In genomic region chr20:40797425-40797824, GRCh38 we compare ENCODE assay signal across 10 cellular contexts.
DNase-seq lines count a peak whose midpoint lies in the region; ATAC-seq and TF ChIP-seq lines count a peak whose summit lies in the region.
"Had no signal": no experiment of that assay in that cellular context is flagged by ENCODE, and none has a peak within 500 bp of the region (broad histone marks: within the 10 kb centered on the region; RNA-seq: fewer than 3 reads in every experiment).

No MANE protein-coding gene starts in this region.

- no peaks in the 10 kb centered on the region for H3K9me2 ChIP-seq in GM23248 (ENCODE audit: insufficient read depth)

- H3K4me3 Mint-ChIP-seq in CD8-positive, alpha-beta T cell = no peak overlapping the region
- H3K4me3 Mint-ChIP-seq in activated CD8-positive, alpha-beta memory T cell treated with anti-CD3 and anti-CD28 coated beads, Interleukin-2, amount 10 ng/mL, durations not matched to agents 7 days and 5 days = no peak overlapping the region
- H3K4me3 Mint-ChIP-seq in T-helper 2 cell treated with Interferon-gamma antibody and Interleukin-4, amounts not matched to agents 5 μg/mL and 100 μg/mL, for 36 hours = no peak overlapping the region
- H3K4me3 Mint-ChIP-seq: dendritic cell treated with granulocyte-macrophage colony-stimulating factor and Interleukin-4, amounts not matched to agents 40 ng/mL and 50 ng/mL, for 4 days had no signal

- DNase-seq in CD8-positive, alpha-beta T cell = peak in 1 of 7 experiments; percentile 25
- DNase-seq in GM23248 = peak; percentile 36
- DNase-seq in kidney epithelial cell (ENCODE audit: low read depth) = no peak
- no peak for DNase-seq in cerebellar nuclear complex (lab: John Stamatoyannopoulos, UW)
- no peak for DNase-seq in activated CD8-positive, alpha-beta memory T cell treated with anti-CD3 and anti-CD28 coated beads, Interleukin-2, amount 10 ng/mL, durations not matched to agents 7 days and 5 days
- no peak for DNase-seq in T-helper 2 cell treated with Interferon-gamma antibody and Interleukin-4, amounts not matched to agents 5 μg/mL and 100 μg/mL, for 36 hours (ENCODE audit: low spot score)

- peaks cover 5% of the 10 kb centered on the region for H3K27me3 Mint-ChIP-seq in CD8-positive, alpha-beta T cell (ENCODE audit: low read depth)
- peaks cover 37% of the 10 kb centered on the region for H3K27me3 Mint-ChIP-seq in activated CD8-positive, alpha-beta memory T cell treated with anti-CD3 and anti-CD28 coated beads, Interleukin-2, amount 10 ng/mL, durations not matched to agents 7 days and 5 days
- H3K27me3 Mint-ChIP-seq in T-helper 2 cell treated with Interferon-gamma antibody and Interleukin-4, amounts not matched to agents 5 μg/mL and 100 μg/mL, for 36 hours (ENCODE audit: low read depth) = peaks cover 22% of the 10 kb centered on the region

- TF ChIP-seq CTCF in CD8-positive, alpha-beta T cell (IDR thresholded peaks at IDR 0.05) = peak; percentile 32
- peak; percentile 39; the same call in 1 of the 2 replicates for TF ChIP-seq CTCF in VCaP (conservative IDR thresholded peaks at IDR 0.05)
- peak; percentile 46 for TF ChIP-seq CTCF in kidney epithelial cell (IDR thresholded peaks at IDR 0.05; ENCODE audit: insufficient read depth, low read length, poor library complexity, severe bottlenecking)

- no peaks in the 10 kb centered on the region for H3K4me1 Mint-ChIP-seq in CD8-positive, alpha-beta T cell (ENCODE audit: low read depth)
- H3K4me1 Mint-ChIP-seq in activated CD8-positive, alpha-beta memory T cell treated with anti-CD3 and anti-CD28 coated beads, Interleukin-2, amount 10 ng/mL, durations not matched to agents 7 days and 5 days = no peaks in the 10 kb centered on the region
- H3K4me1 Mint-ChIP-seq in T-helper 2 cell treated with Interferon-gamma antibody and Interleukin-4, amounts not matched to agents 5 μg/mL and 100 μg/mL, for 36 hours (ENCODE audit: low read depth) = no peaks in the 10 kb centered on the region

- POLR2A ChIA-PET in CD8-positive, alpha-beta T cell (lab: Charles Lee) = no interaction called here

- 23 to 30% methylated on average over 4 of the region's 4 CpGs for WGBS in GM23248 (ENCODE audit: low coverage in 1 of 2, low lambda C conversion rate in 2 of 2, missing lambda C conversion rate in 2 of 2), 2 experiments

- no peaks in the 10 kb centered on the region for H3K4me1 ChIP-seq in CD8-positive, alpha-beta T cell (ENCODE audit: insufficient read depth, low read length)
- no peaks in the 10 kb centered on the region for H3K4me1 ChIP-seq in GM23248 (ENCODE audit: insufficient read depth)
- H3K4me1 ChIP-seq: SJCRH30 had no signal

- no peaks in the 10 kb centered on the region for H3K27me3 ChIP-seq in CD8-positive, alpha-beta T cell (ENCODE audit: insufficient read depth, low read length)
- H3K27me3 ChIP-seq in GM23248 (replicated peaks; ENCODE audit: insufficient read depth) (0 out of 2 replicates have a peak, but pooled peaks cover 7% of the 10 kb centered on the region), kidney epithelial cell (ENCODE audit: control insufficient read depth, insufficient read depth, low read length) (no peaks in the 10 kb centered on the region)

- H3K4me3 ChIP-seq in CD8-positive, alpha-beta T cell (ENCODE audit: low read depth, low read length) = no peak overlapping the region
- H3K4me3 ChIP-seq in GM23248 (no peak overlapping the region), kidney epithelial cell (ENCODE audit: low read depth, low read length) (no peak overlapping the region)
- H3K4me3 ChIP-seq: SJCRH30 had no signal

- H3K36me3 ChIP-seq in CD8-positive, alpha-beta T cell (ENCODE audit: insufficient read depth, low read length) = no peaks in the 10 kb centered on the region
- no peaks in the 10 kb centered on the region for H3K36me3 ChIP-seq in GM23248 (ENCODE audit: low read depth)
- H3K36me3 ChIP-seq in kidney epithelial cell (ENCODE audit: control insufficient read depth, insufficient read depth, low read length) = no peaks in the 10 kb centered on the region
- H3K36me3 ChIP-seq: SJCRH30 had no signal

- intact Hi-C loops in CD8-positive, alpha-beta T cell (cut with DNase I, micrococcal nuclease) = no loop called here

- no peak overlapping the region for H3K27ac ChIP-seq in CD8-positive, alpha-beta T cell (ENCODE audit: low read depth, low read length)
- H3K27ac ChIP-seq in GM23248 = no peak overlapping the region
- no peak overlapping the region for H3K27ac ChIP-seq in VCaP
- H3K27ac ChIP-seq: SJCRH30 had no signal

- in situ Hi-C loops in GM23248 (cut with MboI) = no loop called here

- no peaks in the 10 kb centered on the region for H4K20me1 ChIP-seq in GM23248 (ENCODE audit: insufficient read depth)

- no peaks in the 10 kb centered on the region for H3K9me3 ChIP-seq in CD8-positive, alpha-beta T cell (ENCODE audit: low read length)
- H3K9me3 ChIP-seq in GM23248 (ENCODE audit: low read depth) = no peaks in the 10 kb centered on the region
- H3K9me3 ChIP-seq: SJCRH30 had no signal

- no peak overlapping the region for H2AFZ ChIP-seq in GM23248

- no peak overlapping the region for H3K27ac Mint-ChIP-seq in CD8-positive, alpha-beta T cell
- H3K27ac Mint-ChIP-seq in activated CD8-positive, alpha-beta memory T cell treated with anti-CD3 and anti-CD28 coated beads, Interleukin-2, amount 10 ng/mL, durations not matched to agents 7 days and 5 days = no peak overlapping the region
- no peak overlapping the region for H3K27ac Mint-ChIP-seq in T-helper 2 cell treated with Interferon-gamma antibody and Interleukin-4, amounts not matched to agents 5 μg/mL and 100 μg/mL, for 36 hours
- H3K27ac Mint-ChIP-seq: dendritic cell treated with granulocyte-macrophage colony-stimulating factor and Interleukin-4, amounts not matched to agents 40 ng/mL and 50 ng/mL, for 4 days had no signal

- no peak overlapping the region for H3K4me2 ChIP-seq in GM23248 (ENCODE audit: unreplicated experiment)

- H3K79me2 ChIP-seq in GM23248 (ENCODE audit: insufficient read depth) = no peaks in the 10 kb centered on the region

- no peaks in the 10 kb centered on the region for H3K9me3 Mint-ChIP-seq in CD8-positive, alpha-beta T cell
- H3K9me3 Mint-ChIP-seq in activated CD8-positive, alpha-beta memory T cell treated with anti-CD3 and anti-CD28 coated beads, Interleukin-2, amount 10 ng/mL, durations not matched to agents 7 days and 5 days (ENCODE audit: low read depth) = no peaks in the 10 kb centered on the region
- no peaks in the 10 kb centered on the region for H3K9me3 Mint-ChIP-seq in T-helper 2 cell treated with Interferon-gamma antibody and Interleukin-4, amounts not matched to agents 5 μg/mL and 100 μg/mL, for 36 hours
- H3K9me3 Mint-ChIP-seq: dendritic cell treated with granulocyte-macrophage colony-stimulating factor and Interleukin-4, amounts not matched to agents 40 ng/mL and 50 ng/mL, for 4 days had no signal

- H3K9ac ChIP-seq in GM23248 = no peak overlapping the region

- no peaks in the 10 kb centered on the region for H3K36me3 Mint-ChIP-seq in CD8-positive, alpha-beta T cell
- no peaks in the 10 kb centered on the region for H3K36me3 Mint-ChIP-seq in activated CD8-positive, alpha-beta memory T cell treated with anti-CD3 and anti-CD28 coated beads, Interleukin-2, amount 10 ng/mL, durations not matched to agents 7 days and 5 days
- H3K36me3 Mint-ChIP-seq in T-helper 2 cell treated with Interferon-gamma antibody and Interleukin-4, amounts not matched to agents 5 μg/mL and 100 μg/mL, for 36 hours (ENCODE audit: low read depth) = no peaks in the 10 kb centered on the region

- no peak for ATAC-seq in CD8-positive, alpha-beta T cell
- no peak for ATAC-seq in HG03520 (IDR thresholded peaks at IDR 0.05; ENCODE audit: unreplicated experiment)
- ATAC-seq in activated CD8-positive, alpha-beta memory T cell treated with anti-CD3 and anti-CD28 coated beads, Interleukin-2, amount 10 ng/mL, durations not matched to agents 7 days and 5 days = no peak

- H3F3A ChIP-seq in GM23248 (ENCODE audit: insufficient read depth) = no peaks in the 10 kb centered on the region

- CTCF ChIA-PET in CD8-positive, alpha-beta T cell (lab: Charles Lee) = interaction anchor here (1.2 to 1.5 kb wide), 2 partner anchors 72 to 166 kb away, joined by 3 read pairs; no protein-coding TSS in a partner anchor
- CTCF ChIA-PET in activated CD8-positive, alpha-beta memory T cell treated with anti-CD3 and anti-CD28 coated beads, Interleukin-2, amount 10 ng/mL, durations not matched to agents 7 days and 5 days (lab: Charles Lee) = interaction anchor here (0.9 to 3.4 kb wide), 10 partner anchors 9 to 167 kb away, joined by 3 to 36 read pairs (median 4); no protein-coding TSS in a partner anchor
